24 cellular contexts compared by ENCODE assay signal in the genomic region with DNA sequence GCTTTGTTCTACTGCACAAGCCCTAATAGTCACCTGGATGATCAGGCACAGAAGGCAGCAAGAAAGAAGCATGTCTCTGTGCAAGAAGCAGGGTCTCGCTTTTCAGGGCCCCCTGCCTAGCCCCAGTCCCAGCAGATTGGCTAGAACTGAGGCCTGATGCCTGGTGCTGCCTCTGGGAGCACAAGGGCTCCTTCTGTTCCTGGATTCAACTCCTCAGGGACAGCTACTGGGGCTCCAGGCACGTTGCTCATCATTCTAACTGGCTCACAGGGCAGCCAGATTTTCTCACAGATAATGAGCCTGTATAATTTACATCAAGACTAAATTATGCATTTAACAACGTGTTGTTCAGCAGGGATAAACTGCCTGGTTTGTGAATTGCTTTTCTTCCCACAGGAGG.
DNase-seq lines count a peak whose midpoint lies in the region; TF ChIP-seq lines count a peak whose summit lies in the region.
"Had no signal": no experiment of that assay in that cellular context is flagged by ENCODE, and none has a peak within 500 bp of the region (broad histone marks: within the 10 kb centered on the region; RNA-seq: fewer than 3 reads in every experiment).

No MANE protein-coding gene starts in this region.

- H3K9me3 ChIP-seq in HUES48 (ENCODE audit: control insufficient read depth, insufficient read depth, low read length) (no peaks in the 10 kb centered on the region), MM.1S (replicated peaks; ENCODE audit: insufficient read depth, low read length) (no peaks in the 10 kb centered on the region), vagina (no peaks in the 10 kb centered on the region)

- peak overlapping the region in 3 of 5 experiments; percentile 31 to 40 (median 38) for H3K4me3 Mint-ChIP-seq in brain
- H3K4me3 Mint-ChIP-seq: activated CD4-positive, alpha-beta T cell treated with anti-CD3 and anti-CD28 coated beads, Interleukin-2, amount 10 ng/mL, durations not matched to agents 24 days and 14 days; immature natural killer cell; stimulated activated naive B cell treated with anti-CD40 and anti-IgM and Interleukin-4, amounts not matched to agents 10 μg/mL and 1 μg/mL and 100 μg/mL, for 72 hours; type B pancreatic cell had no signal

- H3K27me3 Mint-ChIP-seq in brain: no peaks in the 10 kb centered on the region
- H3K27me3 Mint-ChIP-seq: activated CD4-positive, alpha-beta T cell treated with anti-CD3 and anti-CD28 coated beads, Interleukin-2, amount 10 ng/mL, durations not matched to agents 24 days and 14 days; stimulated activated naive B cell treated with anti-CD40 and anti-IgM and Interleukin-4, amounts not matched to agents 10 μg/mL and 1 μg/mL and 100 μg/mL, for 72 hours; type B pancreatic cell had no signal

- intact Hi-C loops in vagina (cut with DNase I): no loop called here

- no peak overlapping the region for H3K4me2 ChIP-seq in MM.1S (ENCODE audit: low read depth, low read length)
- H3K4me2 ChIP-seq: BLaER1 had no signal

- H3K9me2 ChIP-seq in MM.1S (replicated peaks; ENCODE audit: insufficient read depth, low read length): no peaks in the 10 kb centered on the region

- H3K27me3 ChIP-seq in HUES48 (ENCODE audit: control insufficient read depth, insufficient read depth, low read length) (no peaks in the 10 kb centered on the region), MM.1S (replicated peaks; ENCODE audit: insufficient read depth, low read length) (no peaks in the 10 kb centered on the region), vagina (no peaks in the 10 kb centered on the region)
- H3K27me3 ChIP-seq: BLaER1, breast epithelium, dorsolateral prefrontal cortex had no signal

- H3K4me1 ChIP-seq in HUES48 (ENCODE audit: control insufficient read depth, insufficient read depth, low read length) (peaks cover 5% of the 10 kb centered on the region; the same call in 1 of the 2 replicates), MM.1S (ENCODE audit: low read length) (no peaks in the 10 kb centered on the region), vagina (peaks cover under 1% of the 10 kb centered on the region)
- H3K4me1 ChIP-seq: BLaER1, breast epithelium had no signal

- peaks cover 4% of the 10 kb centered on the region for H3K36me3 Mint-ChIP-seq in brain
- H3K36me3 Mint-ChIP-seq: stimulated activated naive B cell treated with anti-CD40 and anti-IgM and Interleukin-4, amounts not matched to agents 10 μg/mL and 1 μg/mL and 100 μg/mL, for 72 hours; type B pancreatic cell had no signal

- peaks cover 13 to 24% (median 14%) of the 10 kb centered on the region in 5 experiments for H3K9me3 Mint-ChIP-seq in brain

- H3K9ac ChIP-seq in HUES48 (ENCODE audit: low read depth, low read length): no peak overlapping the region
- no peak overlapping the region for H3K9ac ChIP-seq in MM.1S (ENCODE audit: low read length)
- H3K9ac ChIP-seq: BLaER1 had no signal

- CTCF ChIA-PET in GM10248 (lab: Yijun Ruan, JAX): no interaction called here

- POLR2A ChIA-PET in GM10248 (lab: Yijun Ruan, JAX): no interaction called here

- TF ChIP-seq POLR2A in vagina (IDR thresholded peaks at IDR 0.05): no peak

- H3K79me2 ChIP-seq in MM.1S (ENCODE audit: low read length): no peaks in the 10 kb centered on the region

- H2AFZ ChIP-seq in MM.1S (ENCODE audit: low read length): no peak overlapping the region

- peaks cover 24% of the 10 kb centered on the region for H3K4me1 Mint-ChIP-seq in brain
- H3K4me1 Mint-ChIP-seq: activated CD4-positive, alpha-beta T cell treated with anti-CD3 and anti-CD28 coated beads, Interleukin-2, amount 10 ng/mL, durations not matched to agents 24 days and 14 days; immature natural killer cell had no signal

- no peaks in the 10 kb centered on the region for H3F3A ChIP-seq in MM.1S (ENCODE audit: insufficient read depth, low read length)

- H3K36me3 ChIP-seq in HUES48 (ENCODE audit: control insufficient read depth, insufficient read depth, low read length) (no peaks in the 10 kb centered on the region), MM.1S (replicated peaks; ENCODE audit: insufficient read depth, low read length) (no peaks in the 10 kb centered on the region), vagina (no peaks in the 10 kb centered on the region)
- H3K36me3 ChIP-seq: BLaER1, breast epithelium, WERI-Rb-1 had no signal

- H3K27ac Mint-ChIP-seq in brain: peak overlapping the region; percentile 59 to 85 (median 78)
- H3K27ac Mint-ChIP-seq: activated CD4-positive, alpha-beta T cell treated with anti-CD3 and anti-CD28 coated beads, Interleukin-2, amount 10 ng/mL, durations not matched to agents 24 days and 14 days; activated naive CD4-positive, alpha-beta T cell treated with anti-CD3 and anti-CD28 coated beads, Interleukin-2, amount 50 U/mL, for 72 hours; immature natural killer cell; stimulated activated naive B cell treated with anti-CD40 and anti-IgM and Interleukin-4, amounts not matched to agents 10 μg/mL and 1 μg/mL and 100 μg/mL, for 72 hours; type B pancreatic cell had no signal

- H3K4me3 ChIP-seq in HUES48 (ENCODE audit: low read depth, low read length): no peak overlapping the region
- no peak overlapping the region for H3K4me3 ChIP-seq in MM.1S (ENCODE audit: low read length)
- no peak overlapping the region for H3K4me3 ChIP-seq in vagina
- H3K4me3 ChIP-seq: BLaER1, breast epithelium, dorsolateral prefrontal cortex had no signal

- H4K20me1 ChIP-seq in MM.1S (ENCODE audit: insufficient read depth, low read length): no peaks in the 10 kb centered on the region
- H4K20me1 ChIP-seq: BLaER1 had no signal

- H3K27ac ChIP-seq in HUES48 (ENCODE audit: low read depth, low read length): peak overlapping the region; percentile 48
- H3K27ac ChIP-seq in MM.1S (ENCODE audit: low read length): no peak overlapping the region
- H3K27ac ChIP-seq in vagina: no peak overlapping the region
- H3K27ac ChIP-seq: BLaER1, breast epithelium, dorsolateral prefrontal cortex, WERI-Rb-1 had no signal

- peak; percentile 32 for DNase-seq in D341Med (ENCODE audit: low spot score)
- DNase-seq in medulla oblongata (ENCODE audit: extremely low spot score): peak; percentile 7
- DNase-seq in MM.1S: no peak
- DNase-seq in NOMO-1 treated with dmso at 0.1 percent for 144 hours (lab: John Stamatoyannopoulos, UW; ENCODE audit: unreplicated experiment): no peak
- no peak for DNase-seq in GM10248 (ENCODE audit: extremely low spot score)
- no peak for DNase-seq in vagina (ENCODE audit: extremely low spot score in 2 of 2)
- DNase-seq: activated CD4-positive, alpha-beta T cell treated with anti-CD3 and anti-CD28 coated beads, Interleukin-2, amount 10 ng/mL, durations not matched to agents 24 days and 14 days; activated effector memory CD4-positive, alpha-beta T cell treated with Interleukin-2 at 50 U/mL for 16 hours; amygdala; dorsolateral prefrontal cortex; immature natural killer cell; NCI-H1048; NCI-H510A treated with DMSO at 0.1 percent for 48 hours; occipital lobe; SHP77 treated with DMSO at 0.1 percent for 48 hours; stimulated activated naive B cell treated with anti-CD40 and anti-IgM and Interleukin-4, amounts not matched to agents 10 μg/mL and 1 μg/mL and 100 μg/mL, for 72 hours; substantia nigra; WERI-Rb-1 had no signal

- no peak for TF ChIP-seq CTCF in brain (conservative IDR thresholded peaks at IDR 0.05)
- no peak for TF ChIP-seq CTCF in MM.1S (IDR thresholded peaks at IDR 0.05; ENCODE audit: low read length)
- TF ChIP-seq CTCF in GM10248 (IDR thresholded peaks at IDR 0.05; ENCODE audit: control extremely low read depth, extremely low read depth, low read depth, missing control alignments): no peak
- TF ChIP-seq CTCF in vagina (IDR thresholded peaks at IDR 0.05): no peak

Comparison
In these comparisons a context has a peak if more than half of its experiments do, and no peak if none do; other contexts are left out.
1. DNase-seq: peak in D341Med (single experiment) and medulla oblongata (single experiment); none in MM.1S (single experiment), NOMO-1 treated with dmso at 0.1 percent for 144 hours (single experiment), GM10248 (single experiment) and vagina (0 of 2).